14 cellular contexts compared by ENCODE assay signal in genomic region chr13:23770428-23770827, GRCh38.
DNase-seq lines count a peak whose midpoint lies in the region; ATAC-seq and TF ChIP-seq lines count a peak whose summit lies in the region.
"Had no signal": no experiment of that assay in that cellular context is flagged by ENCODE, and none has a peak within 500 bp of the region (broad histone marks: within the 10 kb centered on the region; RNA-seq: fewer than 3 reads in every experiment).

No MANE protein-coding gene starts in this region.

- H2AFZ ChIP-seq in GM23338 (no peak overlapping the region), OCI-LY7 (ENCODE audit: low read length) (no peak overlapping the region)

- no TSS peak for BruUV-seq in OCI-LY7 (replicated peaks; lab: Mats Ljungman, UMichigan)

- H3K36me3 Mint-ChIP-seq in GM23338 (ENCODE audit: low read depth) (no peaks in the 10 kb centered on the region), neural crest cell (ENCODE audit: low read depth) (no peaks in the 10 kb centered on the region)

- H3K9me3 Mint-ChIP-seq in GM23338 (no peaks in the 10 kb centered on the region), neural crest cell (no peaks in the 10 kb centered on the region)
- H3K9me3 Mint-ChIP-seq: CD4-positive, alpha-beta memory T cell had no signal

- H3K4me1 Mint-ChIP-seq in GM23338 (peaks cover 11% of the 10 kb centered on the region), neural crest cell (peaks cover 4% of the 10 kb centered on the region)

- peak overlapping the region; percentile 1; the same call in 1 of the 2 replicates for H3K27ac Mint-ChIP-seq in GM23338
- peak overlapping the region; percentile 82 for H3K27ac Mint-ChIP-seq in neural crest cell (ENCODE audit: unreplicated experiment)

- DNase-seq in GM23338 (ENCODE audit: low spot score) (peak; percentile 61), OCI-LY7 (ENCODE audit: low spot score) (no peak), fibroblast of villous mesenchyme (ENCODE audit: low read depth) (no peak), neural crest cell (ENCODE audit: low read depth, low spot score) (no peak), SW 1271 (lab: John Stamatoyannopoulos, UW) (no peak), NK-92 (lab: John Stamatoyannopoulos, UW; ENCODE audit: unreplicated experiment) (no peak)
- DNase-seq in activated CD4-positive, alpha-beta T cell treated with anti-CD3 and anti-CD28 coated beads for 48 hours = no peak
- DNase-seq: ACHN; BE2C; CD4-positive, alpha-beta memory T cell; KBM-7; NCI-H1092; NCI-H748 treated with DMSO at 0.1 percent for 48 hours had no signal

- H3K4me2 ChIP-seq in GM23338 = no peak overlapping the region
- H3K4me2 ChIP-seq in OCI-LY7 (ENCODE audit: low read length) = no peak overlapping the region

- H3K27ac ChIP-seq in GM23338 (ENCODE audit: low read depth) (no peak overlapping the region), OCI-LY7 (ENCODE audit: low read depth, low read length, poor library complexity, severe bottlenecking) (no peak overlapping the region)

- no peaks in the 10 kb centered on the region for H3K27me3 ChIP-seq in GM23338 (ENCODE audit: insufficient read depth)
- H3K27me3 ChIP-seq: BE2C had no signal

- CTCF ChIA-PET in OCI-LY7 (lab: Charles Lee; ENCODE audit: unreplicated experiment) = no interaction called here

- no peaks in the 10 kb centered on the region for H4K20me1 ChIP-seq in GM23338 (replicated peaks; ENCODE audit: insufficient read depth)
- H4K20me1 ChIP-seq in OCI-LY7 (ENCODE audit: insufficient read depth, low read length) = no peaks in the 10 kb centered on the region

- H3F3A ChIP-seq in GM23338 (replicated peaks; ENCODE audit: low read depth) = no peaks in the 10 kb centered on the region

- intact Hi-C loops in OCI-LY7 (cut with micrococcal nuclease; ENCODE audit: unreplicated experiment) = loop anchor here (10.0 kb wide), 1 partner anchor 396 kb away; no protein-coding TSS in a partner anchor

- H3K79me2 ChIP-seq in GM23338 (replicated peaks; ENCODE audit: insufficient read depth) (no peaks in the 10 kb centered on the region), OCI-LY7 (ENCODE audit: insufficient read depth, low read depth, low read length) (no peaks in the 10 kb centered on the region)

- ATAC-seq in GM23338 = peak; percentile 94
- no peak for ATAC-seq in GM18519 (IDR thresholded peaks at IDR 0.05; ENCODE audit: low FRiP score, unreplicated experiment)

- H3K4me3 Mint-ChIP-seq in GM23338 (no peak overlapping the region), neural crest cell (no peak overlapping the region)
- H3K4me3 Mint-ChIP-seq: CD4-positive, alpha-beta memory T cell had no signal

- H3K36me3 ChIP-seq in GM23338 (ENCODE audit: insufficient read depth) (no peaks in the 10 kb centered on the region), OCI-LY7 (ENCODE audit: insufficient read depth, low read length) (no peaks in the 10 kb centered on the region)
- H3K36me3 ChIP-seq: BE2C had no signal

- H3K4me3 ChIP-seq in GM23338 = no peak overlapping the region
- no peak overlapping the region for H3K4me3 ChIP-seq in OCI-LY7 (ENCODE audit: low read depth, low read length, poor library complexity, severe bottlenecking)
- H3K4me3 ChIP-seq in fibroblast of villous mesenchyme (ENCODE audit: low read depth, low read length) = no peak overlapping the region

- H3K27me3 Mint-ChIP-seq in GM23338 (ENCODE audit: insufficient read depth, low read depth, poor library complexity) (no peaks in the 10 kb centered on the region), neural crest cell (ENCODE audit: low read depth) (no peaks in the 10 kb centered on the region)
- H3K27me3 Mint-ChIP-seq: CD4-positive, alpha-beta memory T cell had no signal

- TF ChIP-seq CTCF in GM23338 (conservative IDR thresholded peaks at IDR 0.05; ENCODE audit: low read depth in 2 of 2) = peak; percentile 64 to 66
- peak; percentile 39; the same call in 1 of the 2 replicates for TF ChIP-seq CTCF in OCI-LY7 (conservative IDR thresholded peaks at IDR 0.05; ENCODE audit: low read length)
- peak; percentile 3 for TF ChIP-seq CTCF in fibroblast of villous mesenchyme (IDR thresholded peaks at IDR 0.05; ENCODE audit: insufficient read depth, low read depth, low read length)
- TF ChIP-seq CTCF in neural crest cell (conservative IDR thresholded peaks at IDR 0.05) = no peak

- H3K9me3 ChIP-seq in OCI-LY7 (ENCODE audit: low read length) = no peaks in the 10 kb centered on the region
- H3K9me3 ChIP-seq: BE2C had no signal

- POLR2A ChIA-PET in OCI-LY7 (lab: Charles Lee) = no interaction called here

- H3K4me1 ChIP-seq in GM23338 (ENCODE audit: insufficient read depth) = no peaks in the 10 kb centered on the region
- H3K4me1 ChIP-seq in OCI-LY7 (ENCODE audit: insufficient read depth, low read length, poor library complexity, severe bottlenecking) = peaks cover 13% of the 10 kb centered on the region
- H3K4me1 ChIP-seq: BE2C had no signal

- H3K9me2 ChIP-seq in GM23338 (ENCODE audit: insufficient read depth) (no peaks in the 10 kb centered on the region), OCI-LY7 (ENCODE audit: insufficient read depth, low read length) (no peaks in the 10 kb centered on the region)

TF ChIP-seq in GM23338, 12 proteins besides CTCF, POLR2A, EP300 and RAD21:
- TF ChIP-seq ETS1 (IDR thresholded peaks at IDR 0.05) (no peak), ZNF331 (CRISPR knock-in tag; IDR thresholded peaks at IDR 0.05; ENCODE audit: low read depth) (no peak)
